ENCODE assay signal across 7 cellular contexts in the genomic region with DNA sequence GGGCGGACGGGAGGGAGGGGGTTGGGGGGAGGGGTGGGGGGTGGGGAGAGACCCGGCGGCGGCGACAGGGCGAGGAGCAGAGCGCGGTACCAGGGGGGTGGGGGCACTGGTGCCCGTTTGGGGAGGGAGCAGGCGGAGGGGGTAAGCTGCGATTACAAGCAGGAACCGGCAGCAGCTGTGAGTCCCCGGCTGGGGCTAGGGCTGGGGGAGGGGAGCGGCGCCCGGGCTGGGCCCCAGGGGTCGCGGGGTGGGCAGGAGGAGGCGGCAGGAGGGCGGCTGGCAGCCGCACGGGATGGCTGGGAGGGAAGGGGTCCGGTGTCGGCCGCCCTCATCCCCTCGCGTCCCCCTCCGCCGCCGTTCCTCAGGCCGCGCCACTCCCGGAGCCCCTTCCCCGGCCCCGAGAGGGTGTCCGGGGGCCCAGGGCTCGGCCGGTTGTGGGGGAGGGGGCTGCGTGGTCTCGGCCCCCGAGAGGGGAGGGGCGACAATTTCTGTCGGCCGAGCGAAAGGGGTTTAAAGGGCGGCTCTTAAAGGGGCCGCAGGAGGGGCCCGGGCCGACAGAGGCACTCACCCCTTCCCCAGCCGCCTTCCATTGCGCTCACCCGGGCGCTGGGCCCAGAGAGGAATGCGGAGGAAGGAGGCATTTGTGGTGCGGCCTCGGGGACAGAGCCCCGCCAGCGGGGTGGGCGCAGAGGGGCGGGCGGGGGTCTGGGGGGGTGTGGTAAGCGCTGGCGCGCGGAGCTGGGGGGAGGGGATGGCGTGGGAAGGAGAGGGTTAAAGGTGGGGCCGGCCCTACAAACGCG. TPM values are rescaled to one million over a fixed set of nuclear protein-coding genes. Genes with fewer than 3 reads are reported as not detected.
DNase-seq lines count a peak whose midpoint lies in the region; ATAC-seq and TF ChIP-seq lines count a peak whose summit lies in the region.

A gene with protein sequence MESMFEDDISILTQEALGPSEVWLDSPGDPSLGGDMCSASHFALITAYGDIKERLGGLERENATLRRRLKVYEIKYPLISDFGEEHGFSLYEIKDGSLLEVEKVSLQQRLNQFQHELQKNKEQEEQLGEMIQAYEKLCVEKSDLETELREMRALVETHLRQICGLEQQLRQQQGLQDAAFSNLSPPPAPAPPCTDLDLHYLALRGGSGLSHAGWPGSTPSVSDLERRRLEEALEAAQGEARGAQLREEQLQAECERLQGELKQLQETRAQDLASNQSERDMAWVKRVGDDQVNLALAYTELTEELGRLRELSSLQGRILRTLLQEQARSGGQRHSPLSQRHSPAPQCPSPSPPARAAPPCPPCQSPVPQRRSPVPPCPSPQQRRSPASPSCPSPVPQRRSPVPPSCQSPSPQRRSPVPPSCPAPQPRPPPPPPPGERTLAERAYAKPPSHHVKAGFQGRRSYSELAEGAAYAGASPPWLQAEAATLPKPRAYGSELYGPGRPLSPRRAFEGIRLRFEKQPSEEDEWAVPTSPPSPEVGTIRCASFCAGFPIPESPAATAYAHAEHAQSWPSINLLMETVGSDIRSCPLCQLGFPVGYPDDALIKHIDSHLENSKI (plus strand): TSS at position 144 of the 800 bp plus-strand sequence. CDS start 1,952 bp downstream, outside the sequence.

- DNase-seq in GM13977 (ENCODE audit: low spot score): peak; percentile 68
- DNase-seq in NCI-H774 (lab: John Stamatoyannopoulos, UW): peak; percentile 10
- DNase-seq in activated T-cell treated with anti-CD3 and anti-CD28 coated beads, Interleukin-2, amount 50 U/mL, for 4 hours: peak; percentile 63
- no peak for DNase-seq in esophagus squamous epithelium (lab: John Stamatoyannopoulos, UW)
- DNase-seq in natural killer cell: no peak
- peak; percentile 77 for DNase-seq in upper lobe of right lung

- no peak for TF ChIP-seq CTCF in GM13977 (IDR thresholded peaks at IDR 0.05; ENCODE audit: extremely low read depth, insufficient read depth, missing control alignments)
- no peak for TF ChIP-seq CTCF in esophagus squamous epithelium (IDR thresholded peaks at IDR 0.05)
- TF ChIP-seq CTCF in natural killer cell (IDR thresholded peaks at IDR 0.05): no peak
- TF ChIP-seq CTCF in upper lobe of right lung (IDR thresholded peaks at IDR 0.05): no peak

- peaks cover 5% of the 10 kb centered on the region for H3K36me3 Mint-ChIP-seq in activated T-cell treated with anti-CD3 and anti-CD28 coated beads, Interleukin-2, amount 50 U/mL, for 4 hours (ENCODE audit: insufficient read depth)
- H3K36me3 Mint-ChIP-seq in natural killer cell: no peaks in the 10 kb centered on the region

- H3K36me3 ChIP-seq in esophagus squamous epithelium (peaks cover 0 to 14% (median 0%) of the 10 kb centered on the region in 3 donors), upper lobe of right lung (peaks cover 2% of the 10 kb centered on the region)

- no peak for TF ChIP-seq POLR2A in esophagus squamous epithelium (IDR thresholded peaks at IDR 0.05)

- peak within 1 kb of the TSS; percentile 85 to 97 (median 94) for H3K27ac ChIP-seq in esophagus squamous epithelium
- peak within 1 kb of the TSS; percentile 86 for H3K27ac ChIP-seq in upper lobe of right lung

- no peaks in the 10 kb centered on the region for H3K27me3 Mint-ChIP-seq in activated T-cell treated with anti-CD3 and anti-CD28 coated beads, Interleukin-2, amount 50 U/mL, for 4 hours (ENCODE audit: low read depth)
- no peaks in the 10 kb centered on the region for H3K27me3 Mint-ChIP-seq in natural killer cell (ENCODE audit: low read depth in 2 of 2)

- no peaks in the 10 kb centered on the region for H3K9me3 ChIP-seq in esophagus squamous epithelium
- H3K9me3 ChIP-seq in upper lobe of right lung: no peaks in the 10 kb centered on the region

- H3K4me3 ChIP-seq in esophagus squamous epithelium: peak within 1 kb of the TSS; percentile 73 to 98 (median 97)
- peak within 1 kb of the TSS; percentile 70 for H3K4me3 ChIP-seq in upper lobe of right lung

- WGBS in esophagus squamous epithelium, 2 donors: 0 to 5% methylated on average over 4 of the region's 70 CpGs

- H3K4me1 Mint-ChIP-seq in activated T-cell treated with anti-CD3 and anti-CD28 coated beads, Interleukin-2, amount 50 U/mL, for 4 hours (ENCODE audit: low read depth): peaks cover 62% of the 10 kb centered on the region
- H3K4me1 Mint-ChIP-seq in natural killer cell: peaks cover 48 to 63% of the 10 kb centered on the region in 2 donors

- H3K27me3 ChIP-seq in esophagus squamous epithelium (no peaks in the 10 kb centered on the region), upper lobe of right lung (no peaks in the 10 kb centered on the region)

- peak within 1 kb of the TSS; percentile 87 to 98 for H3K27ac Mint-ChIP-seq in natural killer cell

- intact Hi-C loops in esophagus squamous epithelium (cut with DNase I): loop anchor here (10.0 kb wide), 1 partner anchor 111 kb away; no protein-coding TSS in a partner anchor
- intact Hi-C loops in natural killer cell (cut with micrococcal nuclease): no loop called here
- intact Hi-C loops in upper lobe of right lung (cut with DNase I): no loop called here

- ATAC-seq in activated T-cell treated with anti-CD3 and anti-CD28 coated beads, Interleukin-2, amount 50 U/mL, for 4 hours: peak; percentile 47 to 53
- peak; percentile 48 to 69 (median 60) for ATAC-seq in natural killer cell
- peak; percentile 35 for ATAC-seq in upper lobe of right lung
- ATAC-seq in HG02678 (IDR thresholded peaks at IDR 0.05; ENCODE audit: unreplicated experiment): no peak

- H3K4me3 Mint-ChIP-seq in activated T-cell treated with anti-CD3 and anti-CD28 coated beads, Interleukin-2, amount 50 U/mL, for 4 hours: peak within 1 kb of the TSS; percentile 95
- H3K4me3 Mint-ChIP-seq in natural killer cell: peak within 1 kb of the TSS; percentile 98

- peaks cover 11 to 51% (median 19%) of the 10 kb centered on the region in 3 donors for H3K4me1 ChIP-seq in esophagus squamous epithelium
- peaks cover 20% of the 10 kb centered on the region for H3K4me1 ChIP-seq in upper lobe of right lung

- no peaks in the 10 kb centered on the region for H3K9me3 Mint-ChIP-seq in activated T-cell treated with anti-CD3 and anti-CD28 coated beads, Interleukin-2, amount 50 U/mL, for 4 hours
- H3K9me3 Mint-ChIP-seq in natural killer cell: no peaks in the 10 kb centered on the region

- in situ Hi-C loops in GM13977 (cut with MboI; ENCODE audit: low pct_unique_long_range_greater_than_20kb, low sequenced_read_pairs, unreplicated experiment): no loop called here

RNA-seq across cellular contexts. Expression of the gene that starts here (rescaled TPM):
- 10 to 100 TPM; 24.4 to 34.7 (median 24.6) TPM for total RNA-seq in activated T-cell treated with anti-CD3 and anti-CD28 coated beads, Interleukin-2, amount 50 U/mL, for 4 hours
- total RNA-seq in esophagus squamous epithelium (10 to 100 TPM in 2 of 4 donors, 1 to 10 TPM in 2; 3.1 to 12.7 (median 7.9) TPM), natural killer cell (10 to 100 TPM; 21.4 to 38.9 (median 37.6) TPM), upper lobe of right lung (14.7 TPM)

Comparison
In these comparisons a context has a peak if more than half of its experiments do, and no peak if none do; other contexts are left out.
1. DNase-seq: peak in GM13977 (single experiment), NCI-H774 (single experiment), activated T-cell treated with anti-CD3 and anti-CD28 coated beads, Interleukin-2, amount 50 U/mL, for 4 hours (single experiment) and upper lobe of right lung (single experiment); none in esophagus squamous epithelium (single experiment) and natural killer cell (single experiment).